21 cellular contexts compared by ENCODE assay signal in genomic region chr4:47774078-47774477, GRCh38.
"Had no signal": no experiment of that assay in that cellular context is flagged by ENCODE, and none has a peak within 500 bp of the region (broad histone marks: within the 10 kb centered on the region; RNA-seq: fewer than 3 reads in every experiment).

No MANE protein-coding gene starts in this region.

- H2AFZ ChIP-seq: parathyroid adenoma had no signal

- DNase-seq: cortex of kidney; dorsolateral prefrontal cortex; effector CD8-positive, alpha-beta T cell; immature natural killer cell; left ventricle myocardium inferior; lower lobe of right lung; psoas muscle; retina; right lobe of liver; stimulated activated CD4-positive, alpha-beta T cell treated with anti-CD3 and anti-CD28 coated beads, Interleukin-4, amount 100 ng/mL, for 1 hour; stimulated activated naive CD8-positive, alpha-beta T cell treated with anti-CD3 and anti-CD28 coated beads, Interleukin-15, amount 100 ng/mL, for 72 hours; testis; upper lobe of right lung had no signal

- H3K4me1 ChIP-seq: left ventricle myocardium inferior, lower lobe of right lung, parathyroid adenoma, psoas muscle, right lobe of liver, testis, tibial nerve, upper lobe of right lung, vagina had no signal

- H3K27ac Mint-ChIP-seq: immature natural killer cell; memory B cell; mesothelial cell of epicardium; natural killer cell treated with Interleukin-12 subunit alpha and Interleukin-12 subunit beta and Interleukin-15 and Interleukin-18, amount 100 ng/mL, for 72 hours; stimulated activated memory B cell treated with anti-CD40 and anti-IgM and Interleukin-4, amounts not matched to agents 10 μg/mL and 1 μg/mL and 100 μg/mL, for 72 hours; stimulated activated naive CD8-positive, alpha-beta T cell treated with anti-CD3 and anti-CD28 coated beads, Interleukin-15, amount 100 ng/mL, for 72 hours had no signal

- ATAC-seq: esophagus mucosa; lower lobe of right lung; natural killer cell treated with Interleukin-12 subunit alpha and Interleukin-12 subunit beta and Interleukin-15 and Interleukin-18, amount 100 ng/mL, for 72 hours; psoas muscle; stimulated activated memory B cell treated with anti-CD40 and anti-IgM and Interleukin-4, amounts not matched to agents 10 μg/mL and 1 μg/mL and 100 μg/mL, for 72 hours; stimulated activated naive CD8-positive, alpha-beta T cell treated with anti-CD3 and anti-CD28 coated beads, Interleukin-15, amount 100 ng/mL, for 72 hours; upper lobe of right lung had no signal

- H3K36me3 Mint-ChIP-seq: immature natural killer cell; memory B cell; mesothelial cell of epicardium; natural killer cell treated with Interleukin-12 subunit alpha and Interleukin-12 subunit beta and Interleukin-15 and Interleukin-18, amount 100 ng/mL, for 72 hours; stimulated activated memory B cell treated with anti-CD40 and anti-IgM and Interleukin-4, amounts not matched to agents 10 μg/mL and 1 μg/mL and 100 μg/mL, for 72 hours had no signal

- H3K79me2 ChIP-seq: parathyroid adenoma had no signal

- H3K4me3 Mint-ChIP-seq: immature natural killer cell; memory B cell; mesothelial cell of epicardium; natural killer cell treated with Interleukin-12 subunit alpha and Interleukin-12 subunit beta and Interleukin-15 and Interleukin-18, amount 100 ng/mL, for 72 hours; stimulated activated memory B cell treated with anti-CD40 and anti-IgM and Interleukin-4, amounts not matched to agents 10 μg/mL and 1 μg/mL and 100 μg/mL, for 72 hours; stimulated activated naive CD8-positive, alpha-beta T cell treated with anti-CD3 and anti-CD28 coated beads, Interleukin-15, amount 100 ng/mL, for 72 hours had no signal

- H3K36me3 ChIP-seq: lower lobe of right lung, right lobe of liver, tibial nerve, upper lobe of right lung, vagina had no signal

- H3K4me3 ChIP-seq: dorsolateral prefrontal cortex, left ventricle myocardium inferior, lower lobe of right lung, psoas muscle, right lobe of liver, testis, tibial nerve, upper lobe of right lung, vagina had no signal

- H3K4me1 Mint-ChIP-seq: immature natural killer cell; memory B cell; mesothelial cell of epicardium; stimulated activated memory B cell treated with anti-CD40 and anti-IgM and Interleukin-4, amounts not matched to agents 10 μg/mL and 1 μg/mL and 100 μg/mL, for 72 hours; stimulated activated naive CD8-positive, alpha-beta T cell treated with anti-CD3 and anti-CD28 coated beads, Interleukin-15, amount 100 ng/mL, for 72 hours had no signal

- H3K27ac ChIP-seq: dorsolateral prefrontal cortex, left ventricle myocardium inferior, lower lobe of right lung, parathyroid adenoma, psoas muscle, right lobe of liver, testis, tibial nerve, upper lobe of right lung, vagina had no signal

- H3K9me3 ChIP-seq: left ventricle myocardium inferior, lower lobe of right lung, psoas muscle, right lobe of liver, testis, tibial nerve, upper lobe of right lung, vagina had no signal

- H3K9me3 Mint-ChIP-seq: natural killer cell treated with Interleukin-12 subunit alpha and Interleukin-12 subunit beta and Interleukin-15 and Interleukin-18, amount 100 ng/mL, for 72 hours; stimulated activated naive CD8-positive, alpha-beta T cell treated with anti-CD3 and anti-CD28 coated beads, Interleukin-15, amount 100 ng/mL, for 72 hours had no signal

- H3K27me3 Mint-ChIP-seq: memory B cell; stimulated activated naive CD8-positive, alpha-beta T cell treated with anti-CD3 and anti-CD28 coated beads, Interleukin-15, amount 100 ng/mL, for 72 hours had no signal

- H3K9ac ChIP-seq: parathyroid adenoma had no signal

- H3K27me3 ChIP-seq: dorsolateral prefrontal cortex, right lobe of liver, testis, tibial nerve, upper lobe of right lung, vagina had no signal
